15 cellular contexts compared by ENCODE assay signal in genomic region chr1:44576456-44577150, GRCh38.
A peak's percentile ranks its signal among the peaks of the same experiment; 100 is the strongest.
DNase-seq lines count a peak whose midpoint lies in the region; TF ChIP-seq lines count a peak whose summit lies in the region.
"Had no signal": no experiment of that assay in that cellular context is flagged by ENCODE, and none has a peak within 500 bp of the region (broad histone marks: within the 10 kb centered on the region; RNA-seq: fewer than 3 reads in every experiment).

No MANE protein-coding gene starts in this region.

- H3K27ac Mint-ChIP-seq in endothelial cell (ENCODE audit: unreplicated experiment): peak overlapping the region; percentile 96
- H3K27ac Mint-ChIP-seq: activated naive CD4-positive, alpha-beta T cell treated with anti-CD3 and anti-CD28 coated beads, Interleukin-2, amount 10 ng/mL, durations not matched to agents 7 days and 5 days had no signal

- in situ Hi-C loops in GM13976 (cut with MboI; ENCODE audit: low sequenced_read_pairs, unreplicated experiment): no loop called here

- H3K4me3 Mint-ChIP-seq in endothelial cell (ENCODE audit: unreplicated experiment): peak overlapping the region; percentile 19
- H3K4me3 Mint-ChIP-seq: activated naive CD4-positive, alpha-beta T cell treated with anti-CD3 and anti-CD28 coated beads, Interleukin-2, amount 10 ng/mL, durations not matched to agents 7 days and 5 days; central memory CD8-positive, alpha-beta T cell had no signal

- no peaks in the 10 kb centered on the region for H3K9me3 Mint-ChIP-seq in endothelial cell (ENCODE audit: unreplicated experiment)
- H3K9me3 Mint-ChIP-seq: activated naive CD4-positive, alpha-beta T cell treated with anti-CD3 and anti-CD28 coated beads, Interleukin-2, amount 10 ng/mL, durations not matched to agents 7 days and 5 days; central memory CD8-positive, alpha-beta T cell had no signal

- peaks cover 6% of the 10 kb centered on the region for H3K27me3 Mint-ChIP-seq in endothelial cell (ENCODE audit: unreplicated experiment)

- DNase-seq in DMS53 treated with DMSO at 0.1 percent for 48 hours (lab: John Stamatoyannopoulos, UW; ENCODE audit: unreplicated experiment): peak; percentile 17
- peak; percentile 49 for DNase-seq in NCI-H774 (lab: John Stamatoyannopoulos, UW)
- peak; percentile 54 for DNase-seq in endothelial cell (ENCODE audit: low spot score)
- DNase-seq in myocyte (ENCODE audit: low read depth): peak; percentile 45
- no peak for DNase-seq in NCI-H1694 treated with DMSO at 0.1 percent for 48 hours (lab: John Stamatoyannopoulos, UW)
- DNase-seq in NCI-H2227 (lab: John Stamatoyannopoulos, UW; ENCODE audit: unreplicated experiment): no peak
- DNase-seq in GM13976 (ENCODE audit: low spot score): no peak
- DNase-seq in stimulated activated CD8-positive, alpha-beta memory T cell treated with anti-CD3 and anti-CD28 coated beads, Interleukin-4, amount 100 ng/mL, for 48 hours: no peak
- DNase-seq: activated CD4-positive, CD25-positive, alpha-beta regulatory T cell; activated CD8-positive, alpha-beta memory T cell treated with anti-CD3 and anti-CD28 coated beads, Interleukin-2, amount 50 U/mL, for 4 hours; activated naive CD4-positive, alpha-beta T cell treated with anti-CD3 and anti-CD28 coated beads, Interleukin-2, amount 10 ng/mL, durations not matched to agents 7 days and 5 days; esophagus squamous epithelium; Kasumi-1; OCI-M1 had no signal

- TF ChIP-seq CTCF in endothelial cell (IDR thresholded peaks at IDR 0.05; ENCODE audit: unreplicated experiment): no peak
- no peak for TF ChIP-seq CTCF in GM13976 (IDR thresholded peaks at IDR 0.05; ENCODE audit: borderline replicate concordance, control extremely low read depth, extremely low read depth, insufficient read depth, missing control alignments)

- H3K4me1 Mint-ChIP-seq in endothelial cell (ENCODE audit: unreplicated experiment): peaks cover 40% of the 10 kb centered on the region
- H3K4me1 Mint-ChIP-seq: activated naive CD4-positive, alpha-beta T cell treated with anti-CD3 and anti-CD28 coated beads, Interleukin-2, amount 10 ng/mL, durations not matched to agents 7 days and 5 days; central memory CD8-positive, alpha-beta T cell had no signal

- H3K36me3 Mint-ChIP-seq in endothelial cell (ENCODE audit: low read depth, unreplicated experiment): no peaks in the 10 kb centered on the region
- H3K36me3 Mint-ChIP-seq: activated naive CD4-positive, alpha-beta T cell treated with anti-CD3 and anti-CD28 coated beads, Interleukin-2, amount 10 ng/mL, durations not matched to agents 7 days and 5 days had no signal

Comparison
In these comparisons a context has a peak if more than half of its experiments do, and no peak if none do; other contexts are left out.
1. DNase-seq: peak in DMS53 treated with DMSO at 0.1 percent for 48 hours (single experiment), NCI-H774 (single experiment), endothelial cell (single experiment) and myocyte (single experiment); none in NCI-H1694 treated with DMSO at 0.1 percent for 48 hours (single experiment), NCI-H2227 (single experiment), GM13976 (single experiment) and stimulated activated CD8-positive, alpha-beta memory T cell treated with anti-CD3 and anti-CD28 coated beads, Interleukin-4, amount 100 ng/mL, for 48 hours (single experiment).